In the genomic region with DNA sequence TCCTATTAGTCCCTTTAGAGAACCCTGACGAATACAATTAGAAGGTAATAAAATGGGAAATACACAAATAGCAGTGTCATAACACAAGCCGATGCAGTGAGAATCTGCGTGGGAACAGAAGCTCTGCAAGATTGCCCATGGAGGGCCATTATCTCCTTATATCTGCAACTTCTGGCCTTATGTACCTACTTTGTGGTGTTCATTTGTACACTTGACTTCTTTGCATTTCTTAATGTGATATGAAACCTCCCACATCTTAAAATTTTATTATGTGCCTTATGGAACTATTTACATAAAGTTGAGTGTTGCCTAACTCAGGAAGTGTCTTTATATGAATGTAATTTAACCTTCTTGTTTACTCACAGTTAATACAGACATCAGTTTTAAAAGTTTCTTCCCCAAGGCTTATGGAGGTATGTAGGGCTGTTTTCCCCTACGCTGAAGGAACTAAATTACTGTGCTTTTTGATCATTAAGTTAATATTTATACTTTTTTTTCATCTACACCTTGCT, we compare ENCODE assay signal across 31 cellular contexts.
"Had no signal": no experiment of that assay in that cellular context is flagged by ENCODE, and none has a peak within 500 bp of the region (broad histone marks: within the 10 kb centered on the region; RNA-seq: fewer than 3 reads in every experiment).

No MANE protein-coding gene starts in this region.

- H3K36me3 Mint-ChIP-seq: activated CD4-positive, alpha-beta memory T cell treated with anti-CD3 and anti-CD28 coated beads for 36 hours; activated naive CD4-positive, alpha-beta T cell treated with anti-CD3 and anti-CD28 coated beads, Interleukin-2, amount 10 ng/mL, durations not matched to agents 7 days and 5 days; activated naive CD8-positive, alpha-beta T cell had no signal

- H3K4me1 ChIP-seq: ascending aorta had no signal

- H3K27ac Mint-ChIP-seq: activated B cell treated with CpG ODN at 0.5 μM for 24 hours; activated CD4-positive, alpha-beta memory T cell treated with anti-CD3 and anti-CD28 coated beads for 36 hours; activated naive CD4-positive, alpha-beta T cell treated with anti-CD3 and anti-CD28 coated beads, Interleukin-2, amount 10 ng/mL, durations not matched to agents 7 days and 5 days; activated naive CD8-positive, alpha-beta T cell had no signal

- H3K4me3 ChIP-seq: ascending aorta, cardiac muscle cell, K562, MG63 had no signal

- H3K4me3 Mint-ChIP-seq: activated B cell treated with CpG ODN at 0.5 μM for 24 hours; activated CD4-positive, alpha-beta memory T cell treated with anti-CD3 and anti-CD28 coated beads for 36 hours; activated naive CD4-positive, alpha-beta T cell treated with anti-CD3 and anti-CD28 coated beads, Interleukin-2, amount 10 ng/mL, durations not matched to agents 7 days and 5 days; activated naive CD8-positive, alpha-beta T cell; central memory CD8-positive, alpha-beta T cell had no signal

- H3K27me3 ChIP-seq: ascending aorta, cardiac muscle cell, MG63 had no signal

- ATAC-seq: K562 had no signal

- H3K9me3 ChIP-seq: MG63 had no signal

- H3K9me3 Mint-ChIP-seq: activated B cell treated with CpG ODN at 0.5 μM for 24 hours; activated CD4-positive, alpha-beta memory T cell treated with anti-CD3 and anti-CD28 coated beads for 36 hours; activated naive CD4-positive, alpha-beta T cell treated with anti-CD3 and anti-CD28 coated beads, Interleukin-2, amount 10 ng/mL, durations not matched to agents 7 days and 5 days; central memory CD8-positive, alpha-beta T cell had no signal

- H3K27me3 Mint-ChIP-seq: activated B cell treated with CpG ODN at 0.5 μM for 24 hours had no signal

- DNase-seq: activated B cell treated with CpG ODN at 0.5 μM for 24 hours; activated CD4-positive, alpha-beta memory T cell treated with anti-CD3 and anti-CD28 coated beads for 36 hours; activated CD4-positive, alpha-beta T cell treated with anti-CD3 and anti-CD28 coated beads for 4 hours; activated CD4-positive, alpha-beta T cell treated with anti-CD3 and anti-CD28 coated beads, Interleukin-2, amount 50 U/mL, for 1 hour; activated CD4-positive, CD25-positive, alpha-beta regulatory T cell treated with anti-CD3 and anti-CD28 coated beads, Interleukin-2, amount 50 U/mL, for 72 hours; activated CD8-positive, alpha-beta memory T cell treated with anti-CD3 and anti-CD28 coated beads, Interleukin-2, amount 50 U/mL, for 4 hours; activated effector memory CD4-positive, alpha-beta T cell treated with Interleukin-2 at 50 U/mL for 16 hours; activated naive CD4-positive, alpha-beta T cell treated with anti-CD3 and anti-CD28 coated beads, Interleukin-2, amount 10 ng/mL, durations not matched to agents 7 days and 5 days; activated T-cell treated with anti-CD3 and anti-CD28 coated beads, Interleukin-2, amount 50 U/mL, for 48 hours; amygdala; IMR-90; MG63; NCI-H1048; NCI-H1105 treated with DMSO at 0.1 percent for 48 hours; NCI-H1436; NCI-H1694; NCI-H1930; NCI-H2081 treated with DMSO at 0.1 percent for 48 hours; NCI-H345; NCI-H524 treated with DMSO at 0.1 percent for 48 hours; SHP77; SW 1271; T-helper 1 cell; T-helper 2 cell; T-helper 9 cell had no signal

- H3K36me3 ChIP-seq: ascending aorta, cardiac muscle cell, MG63 had no signal

- H3K27ac ChIP-seq: ascending aorta, cardiac muscle cell, VCaP had no signal

- H3K4me1 Mint-ChIP-seq: activated B cell treated with CpG ODN at 0.5 μM for 24 hours; activated naive CD4-positive, alpha-beta T cell treated with anti-CD3 and anti-CD28 coated beads, Interleukin-2, amount 10 ng/mL, durations not matched to agents 7 days and 5 days; central memory CD8-positive, alpha-beta T cell had no signal
